19 cellular contexts compared by ENCODE assay signal in genomic region chr10:91140995-91141549, GRCh38.
"Had no signal": no experiment of that assay in that cellular context is flagged by ENCODE, and none has a peak within 500 bp of the region (broad histone marks: within the 10 kb centered on the region; RNA-seq: fewer than 3 reads in every experiment).

No MANE protein-coding gene starts in this region.

- H3K9me3 ChIP-seq: gastroesophageal sphincter, heart left ventricle, stomach, vagina had no signal

- H3K27me3 Mint-ChIP-seq: brain had no signal

- H3K4me3 Mint-ChIP-seq: brain; endodermal cell; neural crest cell; T-helper 1 cell treated with Interleukin-12 subunit alpha and Interleukin-12 subunit beta and Interleukin-4 antibody, amounts not matched to agents 30 μg/mL and 1 μg/mL, for 36 hours had no signal

- H3K4me1 Mint-ChIP-seq: brain, endodermal cell, neural crest cell had no signal

- H3K9me3 Mint-ChIP-seq: brain; endodermal cell; neural crest cell; T-helper 1 cell treated with Interleukin-12 subunit alpha and Interleukin-12 subunit beta and Interleukin-4 antibody, amounts not matched to agents 30 μg/mL and 1 μg/mL, for 36 hours had no signal

- H3K36me3 ChIP-seq: gastroesophageal sphincter, heart left ventricle, stomach, vagina, WERI-Rb-1 had no signal

- H3K27ac ChIP-seq: dorsolateral prefrontal cortex, epithelial cell of prostate, gastroesophageal sphincter, heart left ventricle, stomach, vagina, WERI-Rb-1 had no signal

- ATAC-seq: gastroesophageal sphincter, heart left ventricle, left ventricle myocardium superior had no signal

- H3K4me3 ChIP-seq: dorsolateral prefrontal cortex, gastroesophageal sphincter, heart left ventricle, stomach, vagina had no signal

- DNase-seq: activated CD4-positive, alpha-beta T cell treated with anti-CD3 and anti-CD28 coated beads for 4 hours; activated CD8-positive, alpha-beta memory T cell treated with anti-CD3 and anti-CD28 coated beads, Interleukin-2, amount 50 U/mL, for 48 hours; anterior cingulate cortex; central memory CD4-positive, alpha-beta T cell; dorsolateral prefrontal cortex; endodermal cell; heart left ventricle; left ventricle myocardium superior; retina; stimulated activated CD4-positive, alpha-beta T cell treated with anti-CD3 and anti-CD28 coated beads, Interleukin-2, amount 100 ng/mL, for 24 hours; stomach; trophoblast cell; WERI-Rb-1 had no signal

- H3K27ac Mint-ChIP-seq: brain; endodermal cell; T-helper 1 cell treated with Interleukin-12 subunit alpha and Interleukin-12 subunit beta and Interleukin-4 antibody, amounts not matched to agents 30 μg/mL and 1 μg/mL, for 36 hours had no signal

- H3K36me3 Mint-ChIP-seq: brain had no signal
